ENCODE assay signal across 15 cellular contexts in the genomic region with DNA sequence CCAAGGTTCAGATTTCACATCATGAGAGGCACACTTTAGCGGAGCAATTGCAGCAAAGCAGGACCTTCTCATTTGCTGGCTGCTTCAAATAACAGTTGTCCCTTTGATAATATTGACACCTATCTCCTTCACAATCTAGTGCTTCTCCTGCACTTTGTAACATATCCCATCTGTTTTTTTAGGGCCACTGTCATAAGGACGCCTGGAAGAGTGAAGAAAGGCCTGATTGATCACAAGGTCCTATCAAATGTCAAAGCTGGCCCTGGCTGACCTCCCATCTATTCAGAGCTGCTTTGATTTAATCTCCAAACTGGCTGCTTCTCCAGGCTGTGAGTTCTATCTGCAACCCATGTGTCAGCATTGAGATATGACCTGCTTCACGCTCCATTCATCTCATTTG.
DNase-seq lines count a peak whose midpoint lies in the region; ATAC-seq and TF ChIP-seq lines count a peak whose summit lies in the region.
"Had no signal": no experiment of that assay in that cellular context is flagged by ENCODE, and none has a peak within 500 bp of the region (broad histone marks: within the 10 kb centered on the region; RNA-seq: fewer than 3 reads in every experiment).

No MANE protein-coding gene starts in this region.

- H3K9me2 ChIP-seq in GM23338 (ENCODE audit: insufficient read depth) = no peaks in the 10 kb centered on the region

- peak overlapping the region; percentile 11 for H3K27ac Mint-ChIP-seq in mesothelial cell of epicardium
- no peak overlapping the region for H3K27ac Mint-ChIP-seq in GM23338
- H3K27ac Mint-ChIP-seq: activated CD4-positive, alpha-beta memory T cell treated with anti-CD3 and anti-CD28 coated beads, Interleukin-2, amount 10 ng/mL, durations not matched to agents 7 days and 5 days; neural progenitor cell; stimulated activated effector memory CD8-positive, alpha-beta T cell treated with anti-CD3 and anti-CD28 coated beads, Interleukin-12 subunit alpha, Interleukin-12 subunit beta, amount 100 ng/mL, for 72 hours had no signal

- no peak overlapping the region for H2AFZ ChIP-seq in GM23338
- H2AFZ ChIP-seq: neural progenitor cell had no signal

- H3K4me1 ChIP-seq in GM23338 (ENCODE audit: insufficient read depth) = peaks cover under 1% of the 10 kb centered on the region; the same call in 1 of the 2 replicates
- H3K4me1 ChIP-seq: neural progenitor cell had no signal

- peak; percentile 9 for DNase-seq in Caki2 (ENCODE audit: low read depth)
- peak; percentile 99 for DNase-seq in NCI-H1092 treated with DMSO at 0.1 percent for 48 hours (lab: John Stamatoyannopoulos, UW)
- DNase-seq in SK-N-DZ (ENCODE audit: low spot score) = peak; percentile 100
- no peak for DNase-seq in mesothelial cell of epicardium (ENCODE audit: low spot score in 2 of 2, unreplicated experiment in 2 of 2)
- no peak for DNase-seq in stimulated activated CD4-positive, alpha-beta T cell treated with anti-CD3 and anti-CD28 coated beads, Interleukin-4, amount 100 ng/mL, for 1 hour
- DNase-seq in nucleus accumbens (lab: John Stamatoyannopoulos, UW) = no peak
- no peak for DNase-seq in GM23338 (ENCODE audit: low spot score)
- DNase-seq: activated CD4-positive, alpha-beta memory T cell treated with anti-CD3 and anti-CD28 coated beads, Interleukin-2, amount 10 ng/mL, durations not matched to agents 7 days and 5 days; DMS53; foreskin fibroblast; NCI-H748 treated with DMSO at 0.1 percent for 48 hours had no signal

- H3K4me3 ChIP-seq in GM23338 = no peak overlapping the region
- H3K4me3 ChIP-seq: adrenal gland, neural progenitor cell had no signal

- TF ChIP-seq CTCF in mesothelial cell of epicardium (IDR thresholded peaks at IDR 0.05; ENCODE audit: unreplicated experiment) = no peak
- no peak for TF ChIP-seq CTCF in GM23338 (conservative IDR thresholded peaks at IDR 0.05; ENCODE audit: low read depth in 2 of 2)

- H3K36me3 ChIP-seq in GM23338 (ENCODE audit: insufficient read depth) = no peaks in the 10 kb centered on the region
- H3K36me3 ChIP-seq: adrenal gland, neural progenitor cell had no signal

- no peaks in the 10 kb centered on the region for H3K79me2 ChIP-seq in GM23338 (replicated peaks; ENCODE audit: insufficient read depth)

- H3K4me2 ChIP-seq in GM23338 = no peak overlapping the region
- H3K4me2 ChIP-seq: neural progenitor cell had no signal

- H3K4me3 Mint-ChIP-seq in mesothelial cell of epicardium (no peak overlapping the region), GM23338 (no peak overlapping the region)
- H3K4me3 Mint-ChIP-seq: activated CD4-positive, alpha-beta memory T cell treated with anti-CD3 and anti-CD28 coated beads, Interleukin-2, amount 10 ng/mL, durations not matched to agents 7 days and 5 days; neural progenitor cell; stimulated activated effector memory CD8-positive, alpha-beta T cell treated with anti-CD3 and anti-CD28 coated beads, Interleukin-12 subunit alpha, Interleukin-12 subunit beta, amount 100 ng/mL, for 72 hours had no signal

- H3K36me3 Mint-ChIP-seq in mesothelial cell of epicardium (no peaks in the 10 kb centered on the region), GM23338 (ENCODE audit: low read depth) (no peaks in the 10 kb centered on the region)
- H3K36me3 Mint-ChIP-seq: neural progenitor cell; stimulated activated effector memory CD8-positive, alpha-beta T cell treated with anti-CD3 and anti-CD28 coated beads, Interleukin-12 subunit alpha, Interleukin-12 subunit beta, amount 100 ng/mL, for 72 hours had no signal

- H4K20me1 ChIP-seq in GM23338 (replicated peaks; ENCODE audit: insufficient read depth) = no peaks in the 10 kb centered on the region

- no peaks in the 10 kb centered on the region for H3K27me3 ChIP-seq in GM23338 (ENCODE audit: insufficient read depth)
- H3K27me3 ChIP-seq: adrenal gland, neural progenitor cell had no signal

- in situ Hi-C loops in Caki2 (cut with HindIII; ENCODE audit: low pct_unique_long_range_greater_than_20kb, low sequenced_read_pairs) = no loop called here

- H3F3A ChIP-seq in GM23338 (replicated peaks; ENCODE audit: low read depth) = no peaks in the 10 kb centered on the region

- ATAC-seq in GM21619 (IDR thresholded peaks at IDR 0.05; ENCODE audit: unreplicated experiment) (no peak), GM23338 (no peak)
- ATAC-seq: stimulated activated effector memory CD8-positive, alpha-beta T cell treated with anti-CD3 and anti-CD28 coated beads, Interleukin-12 subunit alpha, Interleukin-12 subunit beta, amount 100 ng/mL, for 72 hours had no signal

- H3K4me1 Mint-ChIP-seq in mesothelial cell of epicardium = peaks cover 37% of the 10 kb centered on the region
- peaks cover 7% of the 10 kb centered on the region; the same call in 2 of the 3 replicates for H3K4me1 Mint-ChIP-seq in GM23338
- H3K4me1 Mint-ChIP-seq: activated CD4-positive, alpha-beta memory T cell treated with anti-CD3 and anti-CD28 coated beads, Interleukin-2, amount 10 ng/mL, durations not matched to agents 7 days and 5 days; stimulated activated effector memory CD8-positive, alpha-beta T cell treated with anti-CD3 and anti-CD28 coated beads, Interleukin-12 subunit alpha, Interleukin-12 subunit beta, amount 100 ng/mL, for 72 hours had no signal

- no peaks in the 10 kb centered on the region for H3K27me3 Mint-ChIP-seq in mesothelial cell of epicardium (ENCODE audit: low read depth)
- H3K27me3 Mint-ChIP-seq in GM23338 (ENCODE audit: insufficient read depth, low read depth, poor library complexity) = peaks cover 3% of the 10 kb centered on the region
- H3K27me3 Mint-ChIP-seq: activated CD4-positive, alpha-beta memory T cell treated with anti-CD3 and anti-CD28 coated beads, Interleukin-2, amount 10 ng/mL, durations not matched to agents 7 days and 5 days had no signal

- H3K27ac ChIP-seq in GM23338 (ENCODE audit: low read depth) = no peak overlapping the region
- H3K27ac ChIP-seq: neural progenitor cell had no signal

- no peaks in the 10 kb centered on the region for H3K9me3 Mint-ChIP-seq in mesothelial cell of epicardium
- no peaks in the 10 kb centered on the region for H3K9me3 Mint-ChIP-seq in GM23338
- H3K9me3 Mint-ChIP-seq: activated CD4-positive, alpha-beta memory T cell treated with anti-CD3 and anti-CD28 coated beads, Interleukin-2, amount 10 ng/mL, durations not matched to agents 7 days and 5 days; neural progenitor cell; stimulated activated effector memory CD8-positive, alpha-beta T cell treated with anti-CD3 and anti-CD28 coated beads, Interleukin-12 subunit alpha, Interleukin-12 subunit beta, amount 100 ng/mL, for 72 hours had no signal

TF ChIP-seq in GM23338, 12 proteins besides CTCF, POLR2A, EP300 and RAD21:
- TF ChIP-seq CREB1 (CRISPR knock-in tag; IDR thresholded peaks at IDR 0.05; ENCODE audit: low read depth) = no peak
- TF ChIP-seq, protein P1, sequence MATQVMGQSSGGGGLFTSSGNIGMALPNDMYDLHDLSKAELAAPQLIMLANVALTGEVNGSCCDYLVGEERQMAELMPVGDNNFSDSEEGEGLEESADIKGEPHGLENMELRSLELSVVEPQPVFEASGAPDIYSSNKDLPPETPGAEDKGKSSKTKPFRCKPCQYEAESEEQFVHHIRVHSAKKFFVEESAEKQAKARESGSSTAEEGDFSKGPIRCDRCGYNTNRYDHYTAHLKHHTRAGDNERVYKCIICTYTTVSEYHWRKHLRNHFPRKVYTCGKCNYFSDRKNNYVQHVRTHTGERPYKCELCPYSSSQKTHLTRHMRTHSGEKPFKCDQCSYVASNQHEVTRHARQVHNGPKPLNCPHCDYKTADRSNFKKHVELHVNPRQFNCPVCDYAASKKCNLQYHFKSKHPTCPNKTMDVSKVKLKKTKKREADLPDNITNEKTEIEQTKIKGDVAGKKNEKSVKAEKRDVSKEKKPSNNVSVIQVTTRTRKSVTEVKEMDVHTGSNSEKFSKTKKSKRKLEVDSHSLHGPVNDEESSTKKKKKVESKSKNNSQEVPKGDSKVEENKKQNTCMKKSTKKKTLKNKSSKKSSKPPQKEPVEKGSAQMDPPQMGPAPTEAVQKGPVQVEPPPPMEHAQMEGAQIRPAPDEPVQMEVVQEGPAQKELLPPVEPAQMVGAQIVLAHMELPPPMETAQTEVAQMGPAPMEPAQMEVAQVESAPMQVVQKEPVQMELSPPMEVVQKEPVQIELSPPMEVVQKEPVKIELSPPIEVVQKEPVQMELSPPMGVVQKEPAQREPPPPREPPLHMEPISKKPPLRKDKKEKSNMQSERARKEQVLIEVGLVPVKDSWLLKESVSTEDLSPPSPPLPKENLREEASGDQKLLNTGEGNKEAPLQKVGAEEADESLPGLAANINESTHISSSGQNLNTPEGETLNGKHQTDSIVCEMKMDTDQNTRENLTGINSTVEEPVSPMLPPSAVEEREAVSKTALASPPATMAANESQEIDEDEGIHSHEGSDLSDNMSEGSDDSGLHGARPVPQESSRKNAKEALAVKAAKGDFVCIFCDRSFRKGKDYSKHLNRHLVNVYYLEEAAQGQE (IDR thresholded peaks at IDR 0.05; ENCODE audit: unreplicated experiment) = no peak
- TF ChIP-seq EZH2phosphoT487 (IDR thresholded peaks at IDR 0.05; ENCODE audit: unreplicated experiment) = no peak
- no peak for TF ChIP-seq ZNF114 (CRISPR knock-in tag; IDR thresholded peaks at IDR 0.05)
- no peak for TF ChIP-seq NANOG (IDR thresholded peaks at IDR 0.05; ENCODE audit: borderline replicate concordance)
- no peak for TF ChIP-seq EZH2 (IDR thresholded peaks at IDR 0.05; ENCODE audit: low read depth, unreplicated experiment)

Comparison
In these comparisons a context has a peak if more than half of its experiments do, and no peak if none do; other contexts are left out.
1. DNase-seq: peak in Caki2 (single experiment), NCI-H1092 treated with DMSO at 0.1 percent for 48 hours (single experiment) and SK-N-DZ (single experiment); none in mesothelial cell of epicardium (0 of 2), stimulated activated CD4-positive, alpha-beta T cell treated with anti-CD3 and anti-CD28 coated beads, Interleukin-4, amount 100 ng/mL, for 1 hour (single experiment), nucleus accumbens (0 of 56) and GM23338 (single experiment).